8 cellular contexts compared by ENCODE assay signal in genomic region chr22:46587492-46588278, GRCh38. TPM values are rescaled to one million over a fixed set of nuclear protein-coding genes. Genes with fewer than 3 reads are reported as not detected.
DNase-seq lines count a peak whose midpoint lies in the region; ATAC-seq and TF ChIP-seq lines count a peak whose summit lies in the region.

No MANE protein-coding gene starts in this region.

- no peaks in the 10 kb centered on the region for H4K20me1 ChIP-seq in SK-N-SH (ENCODE audit: insufficient read depth)

- peaks cover 0 to 40% of the 10 kb centered on the region in 2 experiments; a peak in 1 of 4 replicates for H3K4me1 ChIP-seq in SK-N-SH (ENCODE audit: control insufficient read depth in 1 of 2, insufficient read depth in 2 of 2, low read depth in 1 of 2, low read length in 1 of 2)

- no peaks in the 10 kb centered on the region for H3F3A ChIP-seq in SK-N-SH (replicated peaks; ENCODE audit: insufficient read depth)

- H3K27me3 ChIP-seq in SK-N-SH (ENCODE audit: insufficient read depth) (no peaks in the 10 kb centered on the region), layer of hippocampus (ENCODE audit: control insufficient read depth, insufficient read depth, low read length) (no peaks in the 10 kb centered on the region)

- H3K4me3 ChIP-seq in SK-N-SH (ENCODE audit: low read depth in 2 of 2, low read length in 1 of 2): no peak overlapping the region

- no peaks in the 10 kb centered on the region for H3K36me3 ChIP-seq in SK-N-SH (replicated peaks in 1 of 2; ENCODE audit: control insufficient read depth in 1 of 2, insufficient read depth in 2 of 2, low read length in 1 of 2)

- POLR2A ChIA-PET in SK-N-SH (lab: Yijun Ruan, JAX): no interaction called here

- no peak overlapping the region for H3K9ac ChIP-seq in SK-N-SH

- no peak overlapping the region for H2AFZ ChIP-seq in SK-N-SH (ENCODE audit: low read depth)

- no peak overlapping the region for H3K4me2 ChIP-seq in SK-N-SH

- CTCF ChIA-PET in SK-N-SH (lab: Yijun Ruan, JAX): interaction anchor here (1.2 to 1.8 kb wide), 3 partner anchors 24 to 575 kb away, joined by 3 to 17 read pairs (median 3); no protein-coding TSS in a partner anchor

- DNase-seq in SK-N-SH: peak; percentile 71
- no peak for DNase-seq in NCI-H146 treated with DMSO at 0.1 percent for 48 hours (lab: John Stamatoyannopoulos, UW; ENCODE audit: unreplicated experiment)
- DNase-seq in epidermal melanocyte (ENCODE audit: insufficient read length, low spot score): no peak
- DNase-seq in glomerular visceral epithelial cell (ENCODE audit: extremely low spot score): no peak
- no peak for DNase-seq in NK-92 (lab: John Stamatoyannopoulos, UW; ENCODE audit: unreplicated experiment)

- WGBS in SK-N-SH (ENCODE audit: low lambda C conversion rate): 81% methylated on average over 12 of the region's 21 CpGs

- ATAC-seq in GM19023 (IDR thresholded peaks at IDR 0.05; ENCODE audit: unreplicated experiment): peak; percentile 56
- ATAC-seq in HG02588 (IDR thresholded peaks at IDR 0.05; ENCODE audit: unreplicated experiment): peak; percentile 47

- no peak overlapping the region; a peak in 1 of 4 replicates for H3K27ac ChIP-seq in SK-N-SH (ENCODE audit: low read depth in 2 of 2, low read length in 1 of 2)
- H3K27ac ChIP-seq in layer of hippocampus (ENCODE audit: low read depth, low read length): peak overlapping the region; percentile 25

- TF ChIP-seq RAD21 in SK-N-SH (IDR thresholded peaks at IDR 0.05; ENCODE audit: low read length): no peak

- H3K9me2 ChIP-seq in SK-N-SH: no peaks in the 10 kb centered on the region

- H3K9me3 ChIP-seq in SK-N-SH: no peaks in the 10 kb centered on the region

- no peak for TF ChIP-seq CTCF in SK-N-SH (IDR thresholded peaks at IDR 0.05)

- no peaks in the 10 kb centered on the region for H3K79me2 ChIP-seq in SK-N-SH (ENCODE audit: insufficient read depth)

- no peak for TF ChIP-seq EP300 in SK-N-SH (IDR thresholded peaks at IDR 0.05; ENCODE audit: borderline replicate concordance in 1 of 2, low read depth in 1 of 2, low read length in 1 of 2)

TF ChIP-seq in SK-N-SH, 30 proteins besides CTCF, POLR2A, EP300 and RAD21:
- no peak for TF ChIP-seq PBX3 (IDR thresholded peaks at IDR 0.05)
- TF ChIP-seq FOSL2 (IDR thresholded peaks at IDR 0.05; ENCODE audit: borderline replicate concordance, low read depth): no peak
- no peak for TF ChIP-seq MXI1 (IDR thresholded peaks at IDR 0.05; ENCODE audit: low read depth, low read length)
- no peak for TF ChIP-seq NRF1 (IDR thresholded peaks at IDR 0.05; ENCODE audit: low read depth, low read length)

RNA-seq across cellular contexts. Expression of gene GRAMD4, which starts 32.5 kb away (rescaled TPM):
- polyA plus RNA-seq in SK-N-SH (2012; rRNA removed): 13.5 and 15.5 TPM in 2 replicates
- polyA plus RNA-seq in SK-N-SH (2012; cell fraction: cytosol; rRNA removed): 7.8 and 11.0 TPM in 2 replicates
- 22.3 and 31.8 TPM in 2 replicates for polyA plus RNA-seq in SK-N-SH (2012; cell fraction: nucleus; rRNA removed)

RNA-seq across cellular contexts. Expression of gene CELSR1, which starts 50.3 kb away (rescaled TPM):
- polyA plus RNA-seq in SK-N-SH (2012; rRNA removed): 1.8 and 5.0 TPM in 2 replicates
- 2.0 and 3.3 TPM in 2 replicates for polyA plus RNA-seq in SK-N-SH (2012; cell fraction: cytosol; rRNA removed)
- polyA plus RNA-seq in SK-N-SH (2012; cell fraction: nucleus; rRNA removed): 4.3 and 5.2 TPM in 2 replicates
